1 cellular context compared by ENCODE assay signal in the genomic region with DNA sequence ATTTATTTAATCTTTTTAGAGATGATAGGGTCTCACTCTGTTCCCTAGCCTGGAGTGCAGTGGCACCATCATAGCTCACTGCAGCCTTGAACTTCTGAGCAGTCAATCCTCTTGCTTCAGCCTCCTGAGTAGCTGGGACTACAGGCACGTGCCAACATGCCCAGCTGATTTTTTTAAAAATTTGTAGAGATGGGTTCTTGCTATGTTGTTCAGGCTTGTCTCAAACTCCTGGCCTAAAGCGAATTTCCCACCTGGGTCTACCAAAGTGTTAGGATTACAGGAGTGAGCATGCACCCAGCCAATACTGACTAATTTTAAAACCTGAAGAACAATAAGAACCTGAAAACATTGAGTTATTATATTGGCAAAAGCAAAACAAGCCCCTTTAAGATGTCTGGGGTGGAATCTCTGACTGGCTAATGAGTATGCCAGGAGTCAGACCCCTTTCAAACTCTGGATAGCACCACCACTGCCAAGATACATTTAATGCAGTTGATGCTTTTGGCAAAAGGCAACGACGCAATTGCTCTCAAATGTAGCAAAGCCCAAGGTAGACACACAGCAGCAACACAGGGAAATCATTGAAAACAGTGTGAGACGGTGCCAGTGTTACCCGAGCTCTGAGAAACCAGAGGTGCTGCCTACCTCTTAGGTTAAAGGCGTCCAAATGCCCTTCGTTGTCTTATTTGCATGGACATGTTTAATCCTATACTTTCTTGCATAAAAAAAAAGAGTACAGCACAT.
TF ChIP-seq lines count a peak whose summit lies in the region.

No MANE protein-coding gene starts in this region.

TF ChIP-seq in GM12878, 131 proteins besides CTCF, POLR2A, EP300 and RAD21:
- TF ChIP-seq MEF2A (IDR thresholded peaks at IDR 0.05; ENCODE audit: insufficient read depth, low read depth, low read length) (no peak), ZNF274 (IDR thresholded peaks at IDR 0.05; ENCODE audit: insufficient read depth, insufficient read length) (no peak), PAX5 (IDR thresholded peaks at IDR 0.05; ENCODE audit: borderline replicate concordance, low read depth, low read length) (no peak), KLF5 (IDR thresholded peaks at IDR 0.05; ENCODE audit: partially characterized antibody) (no peak), POU2F2 (IDR thresholded peaks at IDR 0.05; ENCODE audit: borderline replicate concordance, low read depth, low read length) (no peak), CBX5 (IDR thresholded peaks at IDR 0.05; ENCODE audit: low read depth) (no peak), MEF2B (IDR thresholded peaks at IDR 0.05; ENCODE audit: partially characterized antibody, poor library complexity, severe bottlenecking) (no peak), CREB1 (IDR thresholded peaks at IDR 0.05; ENCODE audit: low read depth) (no peak), WRNIP1 (IDR thresholded peaks at IDR 0.05; ENCODE audit: borderline replicate concordance, low read depth, low read length) (no peak), RELB (IDR thresholded peaks at IDR 0.05; ENCODE audit: low read depth) (no peak), EGR1 (IDR thresholded peaks at IDR 0.05; ENCODE audit: borderline replicate concordance in 1 of 2, low read depth in 2 of 2, low read length in 2 of 2) (no peak), DPF2 (IDR thresholded peaks at IDR 0.05) (no peak), JUND (IDR thresholded peaks at IDR 0.05; ENCODE audit: low read depth, low read length) (no peak), ZZZ3 (IDR thresholded peaks at IDR 0.05; ENCODE audit: control insufficient read depth, insufficient read length, low read depth) (no peak), SMAD5 (IDR thresholded peaks at IDR 0.05; ENCODE audit: low read depth) (no peak), CHD1 (IDR thresholded peaks at IDR 0.05; ENCODE audit: low read depth, low read length) (no peak), IKZF1 (conservative IDR thresholded peaks at IDR 0.05) (no peak)
